11 cellular contexts compared by ENCODE assay signal in the genomic region with DNA sequence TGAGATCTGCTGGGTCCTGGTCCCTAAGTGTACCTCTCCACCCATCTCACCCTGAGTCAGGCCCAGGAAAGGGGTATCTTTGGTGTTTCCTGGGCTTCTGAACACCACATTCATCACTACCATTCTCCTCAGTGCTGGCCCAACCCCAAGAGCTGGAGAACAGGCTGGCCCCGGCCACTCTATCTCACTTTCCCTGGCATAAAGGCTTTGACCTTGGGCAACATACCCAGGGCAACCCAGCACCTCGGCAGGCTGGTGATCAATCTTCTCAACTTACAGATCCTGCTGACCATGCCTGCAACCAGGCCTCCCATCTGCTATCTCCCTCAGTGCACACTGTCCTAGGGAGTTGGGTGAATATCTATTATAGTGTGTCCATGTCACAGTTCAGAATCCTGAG. TPM values are rescaled to one million over a fixed set of nuclear protein-coding genes. Genes with fewer than 3 reads are reported as not detected.
A peak's percentile ranks its signal among the peaks of the same experiment; 100 is the strongest.
DNase-seq lines count a peak whose midpoint lies in the region; ATAC-seq and TF ChIP-seq lines count a peak whose summit lies in the region.
"Had no signal": no experiment of that assay in that cellular context is flagged by ENCODE, and none has a peak within 500 bp of the region (broad histone marks: within the 10 kb centered on the region; RNA-seq: fewer than 3 reads in every experiment).

No MANE protein-coding gene starts in this region.

- peaks cover 88% of the 10 kb centered on the region for H3K4me1 Mint-ChIP-seq in CD4-positive, alpha-beta T cell (ENCODE audit: low read depth)
- H3K4me1 Mint-ChIP-seq in activated CD4-positive, alpha-beta memory T cell treated with anti-CD3 and anti-CD28 coated beads, Interleukin-2, amount 10 ng/mL, durations not matched to agents 7 days and 5 days = peaks cover 81% of the 10 kb centered on the region

- H3K4me3 ChIP-seq in foreskin fibroblast (ENCODE audit: low read depth in 1 of 2, low read length in 2 of 2) (peak overlapping the region; percentile 79 to 93), gastrocnemius medialis (peak overlapping the region; percentile 3 to 69 (median 38)), mesendoderm (ENCODE audit: low read length) (no peak overlapping the region)

- H3K4me1 ChIP-seq in gastrocnemius medialis (peaks cover 71 to 90% of the 10 kb centered on the region in 2 donors), mesendoderm (ENCODE audit: control insufficient read depth, low read depth, low read length) (no peaks in the 10 kb centered on the region)

- H4K8ac ChIP-seq in mesendoderm (ENCODE audit: low read depth, low read length) = no peak overlapping the region

- H3K4me2 ChIP-seq in mesendoderm (ENCODE audit: low read length) = no peak overlapping the region

- H3K79me1 ChIP-seq in mesendoderm (ENCODE audit: low read length) = no peaks in the 10 kb centered on the region

- no peaks in the 10 kb centered on the region for H3K9me3 ChIP-seq in CD4-positive, alpha-beta T cell (ENCODE audit: control insufficient read depth, low read length)
- no peaks in the 10 kb centered on the region for H3K9me3 ChIP-seq in gastrocnemius medialis

- H2AK5ac ChIP-seq in mesendoderm (ENCODE audit: low read length) = no peak overlapping the region

- no peak for TF ChIP-seq POLR2A in gastrocnemius medialis (IDR thresholded peaks at IDR 0.05)

- H3K36me3 ChIP-seq in gastrocnemius medialis (no peaks in the 10 kb centered on the region), mesendoderm (ENCODE audit: control insufficient read depth, insufficient read depth, low read length) (no peaks in the 10 kb centered on the region)

- in situ Hi-C loops in gastrocnemius medialis (cut with MboI; ENCODE audit: low sequenced_read_pairs in 4 of 4) = no loop called here

- H3K9ac ChIP-seq in mesendoderm (ENCODE audit: low read length) = no peak overlapping the region

- no peak overlapping the region for H3K18ac ChIP-seq in mesendoderm (ENCODE audit: low read length)

- H3K36me3 Mint-ChIP-seq in CD4-positive, alpha-beta T cell (ENCODE audit: low read depth) = peaks cover 77% of the 10 kb centered on the region
- H3K36me3 Mint-ChIP-seq in activated CD4-positive, alpha-beta memory T cell treated with anti-CD3 and anti-CD28 coated beads, Interleukin-2, amount 10 ng/mL, durations not matched to agents 7 days and 5 days (ENCODE audit: low read depth) = peaks cover 46% of the 10 kb centered on the region

- H3K56ac ChIP-seq in mesendoderm (ENCODE audit: low read length) = no peak overlapping the region

- H3K9me3 Mint-ChIP-seq in CD4-positive, alpha-beta T cell = no peaks in the 10 kb centered on the region
- no peaks in the 10 kb centered on the region for H3K9me3 Mint-ChIP-seq in activated CD4-positive, alpha-beta memory T cell treated with anti-CD3 and anti-CD28 coated beads, Interleukin-2, amount 10 ng/mL, durations not matched to agents 7 days and 5 days

- H3K27me3 ChIP-seq in CD4-positive, alpha-beta T cell (ENCODE audit: control insufficient read depth, insufficient read depth, low read length) = no peaks in the 10 kb centered on the region
- H3K27me3 ChIP-seq in gastrocnemius medialis (no peaks in the 10 kb centered on the region), mesendoderm (ENCODE audit: insufficient read depth, low read length, poor library complexity) (no peaks in the 10 kb centered on the region)

- TF ChIP-seq CTCF in CD4-positive, alpha-beta T cell (IDR thresholded peaks at IDR 0.05) = no peak
- TF ChIP-seq CTCF in foreskin fibroblast (IDR thresholded peaks at IDR 0.05; ENCODE audit: low read depth, low read length) = no peak
- no peak for TF ChIP-seq CTCF in gastrocnemius medialis (IDR thresholded peaks at IDR 0.05 in 4 of 5, conservative IDR thresholded peaks at IDR 0.05 in 1 of 5)

- no peak for DNase-seq in CD4-positive, alpha-beta T cell
- DNase-seq in activated CD4-positive, alpha-beta memory T cell treated with anti-CD3 and anti-CD28 coated beads, Interleukin-2, amount 10 ng/mL, durations not matched to agents 7 days and 5 days = no peak
- DNase-seq in foreskin fibroblast (no peak), gastrocnemius medialis (peak; percentile 64 to 72), mesendoderm (no peak), HuH-7.5 (ENCODE audit: low spot score) (no peak)
- DNase-seq: activated effector memory CD4-positive, alpha-beta T cell treated with anti-CD3 and anti-CD28 coated beads, Interleukin-2, amount 50 U/mL, for 16 hours; DMS 273 treated with DMSO at 0.1 percent for 48 hours had no signal

- peak overlapping the region; percentile 94 for H3K4me3 Mint-ChIP-seq in CD4-positive, alpha-beta T cell
- peak overlapping the region; percentile 90 for H3K4me3 Mint-ChIP-seq in activated CD4-positive, alpha-beta memory T cell treated with anti-CD3 and anti-CD28 coated beads, Interleukin-2, amount 10 ng/mL, durations not matched to agents 7 days and 5 days

- H2BK5ac ChIP-seq in mesendoderm (ENCODE audit: low read length) = no peak overlapping the region

- POLR2A ChIA-PET in CD4-positive, alpha-beta T cell (lab: Charles Lee) = interaction anchor here (1.3 to 14.6 kb wide), 5 partner anchors 14 to 79 kb away, joined by 3 to 416 read pairs (median 67); partner anchors contain the start of gene PSAP
- POLR2A ChIA-PET in activated CD4-positive, alpha-beta memory T cell treated with anti-CD3 and anti-CD28 coated beads, Interleukin-2, amount 10 ng/mL, durations not matched to agents 7 days and 5 days (lab: Charles Lee) = interaction anchor here (1.6 to 12.0 kb wide), 8 partner anchors 14 to 79 kb away, joined by 3 to 162 read pairs (median 36); partner anchors contain the start of genes C10orf105 and PSAP

- H3K23ac ChIP-seq in mesendoderm (ENCODE audit: low read length) = no peak overlapping the region

- ATAC-seq in CD4-positive, alpha-beta T cell (ENCODE audit: poor library complexity) = no peak
- ATAC-seq in gastrocnemius medialis (peak; percentile 13 to 45), HG03095 (IDR thresholded peaks at IDR 0.05; ENCODE audit: unreplicated experiment) (no peak), GM19397 (IDR thresholded peaks at IDR 0.05; ENCODE audit: unreplicated experiment) (no peak)

- no peak overlapping the region for H3K4ac ChIP-seq in mesendoderm (ENCODE audit: low read depth, low read length)

- H3K27me3 Mint-ChIP-seq in CD4-positive, alpha-beta T cell = no peaks in the 10 kb centered on the region
- no peaks in the 10 kb centered on the region for H3K27me3 Mint-ChIP-seq in activated CD4-positive, alpha-beta memory T cell treated with anti-CD3 and anti-CD28 coated beads, Interleukin-2, amount 10 ng/mL, durations not matched to agents 7 days and 5 days

- intact Hi-C loops in CD4-positive, alpha-beta T cell (cut with DNase I, micrococcal nuclease) = loop anchor here in 1 of 2 experiments (5.0 kb wide), 1 partner anchor 59 kb away; no protein-coding TSS in a partner anchor
- intact Hi-C loops in gastrocnemius medialis (cut with DNase I; ENCODE audit: low total_unique reads) = loop anchor here (5.0 kb wide), 3 partner anchors 159 to 454 kb away; partner anchors contain the start of gene SLC29A3

- peak overlapping the region; percentile 75 for H3K27ac ChIP-seq in CD4-positive, alpha-beta T cell (ENCODE audit: low read depth, low read length)
- H3K27ac ChIP-seq in gastrocnemius medialis (peak overlapping the region; percentile 77 to 91 (median 86)), mesendoderm (ENCODE audit: low read depth, low read length) (no peak overlapping the region)

- no peak overlapping the region for H2BK15ac ChIP-seq in mesendoderm (replicated peaks; ENCODE audit: low read depth)

- WGBS in mesendoderm (ENCODE audit: extremely low coverage, insufficient coverage, low lambda C conversion rate) = no CpG with 5 or more reads among the region's 2 CpGs

- no peak overlapping the region for H2BK120ac ChIP-seq in mesendoderm (ENCODE audit: low read depth, low read length)

- H3K27ac Mint-ChIP-seq in CD4-positive, alpha-beta T cell = peak overlapping the region; percentile 95
- peak overlapping the region; percentile 91 for H3K27ac Mint-ChIP-seq in activated CD4-positive, alpha-beta memory T cell treated with anti-CD3 and anti-CD28 coated beads, Interleukin-2, amount 10 ng/mL, durations not matched to agents 7 days and 5 days

- CTCF ChIA-PET in CD4-positive, alpha-beta T cell (lab: Charles Lee) = interaction anchor here (1.5 to 3.8 kb wide), 3 partner anchors 14 to 74 kb away, joined by 5 to 35 read pairs (median 27); no protein-coding TSS in a partner anchor
- CTCF ChIA-PET in activated CD4-positive, alpha-beta memory T cell treated with anti-CD3 and anti-CD28 coated beads, Interleukin-2, amount 10 ng/mL, durations not matched to agents 7 days and 5 days (lab: Charles Lee) = interaction anchor here (1.0 to 4.5 kb wide), 6 partner anchors 8 to 74 kb away, joined by 3 to 78 read pairs (median 35); no protein-coding TSS in a partner anchor

- no peak overlapping the region for H4K5ac ChIP-seq in mesendoderm (ENCODE audit: low read length)

- no peaks in the 10 kb centered on the region for H3K79me2 ChIP-seq in mesendoderm (ENCODE audit: control insufficient read depth, insufficient read depth, low read length)

RNA-seq across cellular contexts. Expression of gene VSIR, which starts 2.1 kb away (rescaled TPM):
- 10 to 100 TPM; 86.2 to 91.4 TPM for total RNA-seq in CD4-positive, alpha-beta T cell
- 100 to 1,000 TPM; 109 TPM for total RNA-seq in activated CD4-positive, alpha-beta memory T cell treated with anti-CD3 and anti-CD28 coated beads, Interleukin-2, amount 10 ng/mL, durations not matched to agents 7 days and 5 days
- 10 to 100 TPM in 3 of 4 donors, 1 to 10 TPM in 1; 7.9 to 20.7 (median 16.9) TPM for total RNA-seq in gastrocnemius medialis
- polyA plus RNA-seq in mesendoderm (2013, experiment 1 of 2) = 0.01 TPM
- 0.07 TPM for polyA plus RNA-seq in mesendoderm (2013, experiment 2 of 2)

RNA-seq across cellular contexts. Expression of gene C10orf105, which starts 51.6 kb away (rescaled TPM):
- total RNA-seq in CD4-positive, alpha-beta T cell = under 1 TPM; 0.25 to 0.36 TPM
- total RNA-seq in activated CD4-positive, alpha-beta memory T cell treated with anti-CD3 and anti-CD28 coated beads, Interleukin-2, amount 10 ng/mL, durations not matched to agents 7 days and 5 days = under 1 TPM; 0.25 to 0.33 TPM
- not detected for total RNA-seq in gastrocnemius medialis
- 0.29 TPM for polyA plus RNA-seq in mesendoderm (2013, experiment 1 of 2)
- 0.25 TPM for polyA plus RNA-seq in mesendoderm (2013, experiment 2 of 2)
- total RNA-seq: osteocyte had no signal

Comparison
In these comparisons a context has a peak if more than half of its experiments do, and no peak if none do; other contexts are left out.
1. ATAC-seq: peak in gastrocnemius medialis (2 of 2); none in CD4-positive, alpha-beta T cell (single experiment), HG03095 (single experiment) and GM19397 (single experiment).
2. DNase-seq: peak in gastrocnemius medialis (2 of 2); none in CD4-positive, alpha-beta T cell (0 of 10), activated CD4-positive, alpha-beta memory T cell treated with anti-CD3 and anti-CD28 coated beads, Interleukin-2, amount 10 ng/mL, durations not matched to agents 7 days and 5 days (single experiment), foreskin fibroblast (0 of 2), mesendoderm (single experiment) and HuH-7.5 (single experiment).
3. RNA of gene VSIR, which starts 2.1 kb away (total RNA-seq): 109 TPM in activated CD4-positive, alpha-beta memory T cell treated with anti-CD3 and anti-CD28 coated beads, Interleukin-2, amount 10 ng/mL, durations not matched to agents 7 days and 5 days and 86.2 to 91.4 TPM in CD4-positive, alpha-beta T cell; 7.9 to 20.7 TPM in gastrocnemius medialis; every median in the first group is over 4 times any median in the second.